Comparison of ENCODE assay signal across 8 cellular contexts in the genomic region with DNA sequence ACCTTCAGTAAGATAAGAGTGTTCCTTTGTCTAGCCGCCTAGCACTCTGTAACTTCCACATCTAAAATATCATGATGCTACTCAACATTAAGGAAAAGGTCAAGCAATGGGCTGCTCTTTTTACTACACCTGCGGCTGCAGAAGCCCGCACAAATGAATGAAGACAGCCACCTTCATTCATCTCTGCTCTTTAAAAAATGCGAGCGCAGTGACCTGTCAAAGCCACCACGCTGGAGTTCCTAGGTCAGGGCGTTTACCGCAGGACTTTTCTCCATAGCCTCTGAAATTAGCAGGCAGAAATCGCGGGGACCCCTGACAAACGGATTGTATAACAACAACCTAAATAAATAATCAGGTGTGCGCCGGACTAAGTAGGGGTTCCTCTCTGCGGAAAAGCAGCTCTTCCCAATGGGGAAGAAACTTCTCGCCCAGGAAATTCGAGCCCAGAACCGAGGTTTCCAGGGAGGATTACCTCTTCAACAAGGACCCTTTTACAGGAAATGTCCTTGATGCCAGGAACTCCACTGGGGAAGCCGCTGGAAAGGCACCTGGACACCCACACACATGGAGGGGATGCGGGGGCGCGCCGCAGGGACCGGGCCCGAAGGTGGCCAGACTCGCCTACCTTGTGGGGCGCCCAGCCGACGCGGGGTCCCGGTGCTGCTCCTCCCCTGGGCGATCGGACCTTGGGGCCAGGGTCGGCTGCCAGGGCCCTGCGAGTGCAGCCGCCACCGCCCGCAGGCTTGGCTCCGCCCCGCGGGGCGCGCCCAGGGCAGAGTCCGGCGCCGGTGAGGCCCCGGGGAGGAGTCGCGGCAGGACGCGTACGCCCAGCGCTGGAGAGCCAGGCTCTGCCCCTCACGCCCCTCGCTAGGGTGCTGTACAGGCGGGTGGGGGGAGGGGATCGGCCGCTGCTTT. TPM values are rescaled to one million over a fixed set of nuclear protein-coding genes. Genes with fewer than 3 reads are reported as not detected.
DNase-seq lines count a peak whose midpoint lies in the region; ATAC-seq, FAIRE-seq and TF ChIP-seq lines count a peak whose summit lies in the region.

A gene with protein sequence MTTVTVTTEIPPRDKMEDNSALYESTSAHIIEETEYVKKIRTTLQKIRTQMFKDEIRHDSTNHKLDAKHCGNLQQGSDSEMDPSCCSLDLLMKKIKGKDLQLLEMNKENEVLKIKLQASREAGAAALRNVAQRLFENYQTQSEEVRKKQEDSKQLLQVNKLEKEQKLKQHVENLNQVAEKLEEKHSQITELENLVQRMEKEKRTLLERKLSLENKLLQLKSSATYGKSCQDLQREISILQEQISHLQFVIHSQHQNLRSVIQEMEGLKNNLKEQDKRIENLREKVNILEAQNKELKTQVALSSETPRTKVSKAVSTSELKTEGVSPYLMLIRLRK (minus strand): TSS at position 751 of the 915 bp plus-strand sequence. CDS start 16,670 bp downstream, outside the sequence.

- H3K4me2 ChIP-seq in endothelial cell of umbilical vein (ENCODE audit: insufficient read depth, low read length) = peak within 1 kb of the TSS; percentile 87
- peak within 1 kb of the TSS; percentile 49 for H3K4me2 ChIP-seq in mesenchymal stem cell (ENCODE audit: low read length, poor library complexity, severe bottlenecking)

- POLR2A ChIA-PET in endothelial cell of umbilical vein (lab: Charles Lee) = no interaction called here

- intact Hi-C loops in endothelial cell of umbilical vein (cut with micrococcal nuclease) (no loop called here), aorta (cut with DNase I) (no loop called here)

- H3K9ac ChIP-seq in endothelial cell of umbilical vein (replicated peaks; ENCODE audit: extremely low read depth, insufficient read depth, low read length) (peak within 1 kb of the TSS; percentile 73), mesenchymal stem cell (ENCODE audit: low read length) (peak within 1 kb of the TSS; percentile 61)

- CTCF ChIA-PET in endothelial cell of umbilical vein (lab: Charles Lee) = interaction anchor here (1.0 kb wide), 1 partner anchor 15 kb away, joined by 3 read pairs; no protein-coding TSS in a partner anchor

- H3K36me3 ChIP-seq in endothelial cell of umbilical vein (ENCODE audit: control insufficient read depth in 2 of 2, extremely low read depth in 1 of 2, insufficient read depth in 2 of 2, low read length in 2 of 2) (no peaks in the 10 kb centered on the region), mesenchymal stem cell (ENCODE audit: control insufficient read depth in 1 of 2, insufficient read depth in 2 of 2, low read depth in 1 of 2, low read length in 2 of 2) (no peaks in the 10 kb centered on the region), aorta (ENCODE audit: control insufficient read depth in 1 of 2, insufficient read depth in 2 of 2, low read length in 1 of 2) (no peaks in the 10 kb centered on the region)

- peak within 1 kb of the TSS; percentile 94 for H2BK120ac ChIP-seq in mesenchymal stem cell (ENCODE audit: low read depth, low read length)

- peak within 1 kb of the TSS; percentile 99 for H2AFZ ChIP-seq in endothelial cell of umbilical vein (ENCODE audit: low read depth, low read length)
- no peak within 1 kb of the TSS for H2AFZ ChIP-seq in mesenchymal stem cell (ENCODE audit: low read depth, low read length)

- H3K27ac ChIP-seq in endothelial cell of umbilical vein (ENCODE audit: insufficient read depth, low read depth, low read length) (peak within 1 kb of the TSS; percentile 7), mesenchymal stem cell (ENCODE audit: low read length, poor library complexity, severe bottlenecking) (no peak within 1 kb of the TSS), aorta (ENCODE audit: low read depth in 1 of 2, low read length in 2 of 2) (no peak within 1 kb of the TSS)

- no peaks in the 10 kb centered on the region for H3K9me1 ChIP-seq in endothelial cell of umbilical vein (replicated peaks; ENCODE audit: control insufficient read depth, extremely low read depth, insufficient read depth, low read length)

- TF ChIP-seq CTCF in endothelial cell of umbilical vein (IDR thresholded peaks at IDR 0.05; ENCODE audit: extremely low read depth in 1 of 2, insufficient read depth in 1 of 2, low read depth in 1 of 2, low read length in 2 of 2) = no peak

- no peak within 1 kb of the TSS for H3K23ac ChIP-seq in mesenchymal stem cell (ENCODE audit: low read length in 2 of 2)

- no peak within 1 kb of the TSS for H2AK5ac ChIP-seq in mesenchymal stem cell (ENCODE audit: low read length, severe bottlenecking)

- peak within 1 kb of the TSS; percentile 100 for H2BK12ac ChIP-seq in mesenchymal stem cell (ENCODE audit: low read length in 2 of 2)

- BruUV-seq in endothelial cell of umbilical vein (replicated peaks; lab: Mats Ljungman, UMichigan) = no TSS peak

- no peaks in the 10 kb centered on the region for H3K79me2 ChIP-seq in endothelial cell of umbilical vein (ENCODE audit: control insufficient read depth, insufficient read depth, low read length)

- dilution Hi-C loops in endothelial cell of umbilical vein (cut with MboI; ENCODE audit: extremely low pct_ligation_motif_present, low sequenced_read_pairs) = no loop called here

- peak within 1 kb of the TSS; percentile 97 for H2BK15ac ChIP-seq in mesenchymal stem cell (ENCODE audit: low read depth, poor library complexity, severe bottlenecking)

- TF ChIP-seq POLR2A in endothelial cell of umbilical vein (IDR thresholded peaks at IDR 0.05; ENCODE audit: low read depth, low read length) = no peak

- H4K8ac ChIP-seq in mesenchymal stem cell (ENCODE audit: low read length) = peak within 1 kb of the TSS; percentile 97

- no peaks in the 10 kb centered on the region for H3K79me1 ChIP-seq in mesenchymal stem cell (replicated peaks; ENCODE audit: low read length, poor library complexity, severe bottlenecking)

- 60% methylated on average over 52 of the region's 57 CpGs for WGBS in mesenchymal stem cell
- WGBS in aorta, 2 donors = 11 to 12% methylated on average over 50 to 57 of the region's 57 CpGs

- peak within 1 kb of the TSS; percentile 93 to 99 for H3K4ac ChIP-seq in mesenchymal stem cell (ENCODE audit: low read depth in 1 of 2, low read length in 2 of 2)

- DNase-seq in stimulated activated CD4-positive, alpha-beta T cell treated with anti-CD3 and anti-CD28 coated beads, Interleukin-15, amount 100 ng/mL, for 24 hours = peak; percentile 11
- DNase-seq in stimulated activated CD4-positive, alpha-beta T cell treated with anti-CD3 and anti-CD28 coated beads, Interleukin-4, amount 100 ng/mL, for 1 hour = no peak
- DNase-seq in endothelial cell of umbilical vein (ENCODE audit: low read depth, low spot score) (peak; percentile 18), mesenchymal stem cell (peak; percentile 51), aorta (peak in 1 of 2 donors; percentile 40), NCI-H2196 (lab: John Stamatoyannopoulos, UW; ENCODE audit: unreplicated experiment) (no peak), NCI-H1436 treated with DMSO at 0.1 percent for 48 hours (lab: John Stamatoyannopoulos, UW) (no peak)

- no peak within 1 kb of the TSS for H2BK5ac ChIP-seq in mesenchymal stem cell (ENCODE audit: low read depth, low read length, poor library complexity, severe bottlenecking)

- H3K4me3 ChIP-seq in endothelial cell of umbilical vein (replicated peaks in 1 of 3; ENCODE audit: insufficient read depth in 1 of 3, low read depth in 1 of 3, low read length in 3 of 3) (peak within 1 kb of the TSS; percentile 62 to 81 (median 71)), mesenchymal stem cell (ENCODE audit: insufficient read depth in 1 of 2, low read depth in 1 of 2, low read length in 2 of 2) (peak within 1 kb of the TSS; percentile 65 to 74), aorta (ENCODE audit: low read length in 2 of 2) (no peak within 1 kb of the TSS)

- H3K4me1 ChIP-seq in endothelial cell of umbilical vein (ENCODE audit: control insufficient read depth, extremely low read depth, insufficient read depth, low read length) (peaks cover 5% of the 10 kb centered on the region), mesenchymal stem cell (ENCODE audit: control insufficient read depth, insufficient read depth, low read depth, low read length) (peaks cover 4% of the 10 kb centered on the region), aorta (ENCODE audit: control insufficient read depth in 1 of 2, insufficient read depth in 2 of 2, low read length in 2 of 2) (no peaks in the 10 kb centered on the region)

- FAIRE-seq in endothelial cell of umbilical vein (lab: Jason Lieb, UNC) = peak; percentile 42

- peak within 1 kb of the TSS in 1 of 2 experiments; percentile 93 for H3K14ac ChIP-seq in mesenchymal stem cell (ENCODE audit: low read length in 2 of 2)

- H3K18ac ChIP-seq in mesenchymal stem cell (ENCODE audit: low read depth in 1 of 2, low read length in 2 of 2) = peak within 1 kb of the TSS; percentile 97 to 99

- H4K91ac ChIP-seq in mesenchymal stem cell (ENCODE audit: low read length) = peak within 1 kb of the TSS; percentile 98

- ATAC-seq in aorta (ENCODE audit: low FRiP score) (peak; percentile 64), GM21390 (IDR thresholded peaks at IDR 0.05; ENCODE audit: unreplicated experiment) (no peak)

- H3K27me3 ChIP-seq in endothelial cell of umbilical vein (ENCODE audit: control insufficient read depth in 2 of 2, insufficient read depth in 2 of 2, low read length in 2 of 2) (no peaks in the 10 kb centered on the region), mesenchymal stem cell (ENCODE audit: control insufficient read depth in 1 of 2, insufficient read depth in 1 of 2, low read length in 2 of 2) (no peaks in the 10 kb centered on the region), aorta (ENCODE audit: control insufficient read depth in 1 of 2, insufficient read depth in 2 of 2, low read length in 1 of 2) (no peaks in the 10 kb centered on the region)

- H3K9me3 ChIP-seq in endothelial cell of umbilical vein (replicated peaks; ENCODE audit: control insufficient read depth, insufficient read depth, low read length) (no peaks in the 10 kb centered on the region), mesenchymal stem cell (ENCODE audit: control insufficient read depth, low read length) (no peaks in the 10 kb centered on the region), aorta (ENCODE audit: control insufficient read depth, low read length) (no peaks in the 10 kb centered on the region)

- no peaks in the 10 kb centered on the region for H4K20me1 ChIP-seq in endothelial cell of umbilical vein (replicated peaks; ENCODE audit: control insufficient read depth, extremely low read depth, insufficient read depth, low read length)

RNA-seq across cellular contexts. Expression of the gene that starts here (rescaled TPM):
- total RNA-seq in endothelial cell of umbilical vein = 1.0 and 2.9 TPM in 2 replicates
- 0.22 and 0.72 TPM in 2 replicates for polyA plus RNA-seq in endothelial cell of umbilical vein
- polyA plus RNA-seq in endothelial cell of umbilical vein (2011; cell fraction: cytosol; rRNA removed) = 0.56 and 0.70 TPM in 2 replicates
- 1.4 and 2.4 TPM in 2 replicates for polyA plus RNA-seq in endothelial cell of umbilical vein (2011; cell fraction: nucleus; rRNA removed)
- polyA plus RNA-seq in endothelial cell of umbilical vein (2012) = 7.3 and 8.5 TPM in 2 replicates
- 0.25 and 1.1 TPM in 2 replicates for polyA minus RNA-seq in endothelial cell of umbilical vein
- polyA minus RNA-seq in endothelial cell of umbilical vein (2011; cell fraction: cytosol; rRNA and poly(A)+ RNA removed) = 3.2 TPM
- polyA minus RNA-seq in endothelial cell of umbilical vein (2011; cell fraction: nucleus; rRNA and poly(A)+ RNA removed) = 1.3 and 2.0 TPM in 2 replicates
- 155 TPM for polyA plus RNA-seq in mesenchymal stem cell (2013, experiment 1 of 2)
- polyA plus RNA-seq in mesenchymal stem cell (2013, experiment 2 of 2) = 147 TPM
- 1 to 10 TPM; 4.4 to 8.3 TPM for total RNA-seq in aorta
- polyA plus RNA-seq in aorta = 1 to 10 TPM; 1.9 to 9.4 TPM

Comparison
In these comparisons a context has a peak if more than half of its experiments do, and no peak if none do; other contexts are left out.
1. DNase-seq: peak in stimulated activated CD4-positive, alpha-beta T cell treated with anti-CD3 and anti-CD28 coated beads, Interleukin-15, amount 100 ng/mL, for 24 hours (single experiment), endothelial cell of umbilical vein (single experiment) and mesenchymal stem cell (single experiment); none in stimulated activated CD4-positive, alpha-beta T cell treated with anti-CD3 and anti-CD28 coated beads, Interleukin-4, amount 100 ng/mL, for 1 hour (single experiment), NCI-H2196 (single experiment) and NCI-H1436 treated with DMSO at 0.1 percent for 48 hours (single experiment).
2. H3K4me3 ChIP-seq: peak in endothelial cell of umbilical vein (3 of 3) and mesenchymal stem cell (2 of 2); none in aorta (0 of 2).